ENCODE assay signal across 3 cellular contexts in genomic region chr12:131424270-131424669, GRCh38.
"Had no signal": no experiment of that assay in that cellular context is flagged by ENCODE, and none has a peak within 500 bp of the region (broad histone marks: within the 10 kb centered on the region; RNA-seq: fewer than 3 reads in every experiment).

No MANE protein-coding gene starts in this region.

- H3K4me3 ChIP-seq: GM12878 had no signal

- ATAC-seq: GM12878 had no signal

- DNase-seq: GDM1, GF-D8 had no signal
